Comparison of ENCODE assay signal across 1 cellular context in the genomic region with DNA sequence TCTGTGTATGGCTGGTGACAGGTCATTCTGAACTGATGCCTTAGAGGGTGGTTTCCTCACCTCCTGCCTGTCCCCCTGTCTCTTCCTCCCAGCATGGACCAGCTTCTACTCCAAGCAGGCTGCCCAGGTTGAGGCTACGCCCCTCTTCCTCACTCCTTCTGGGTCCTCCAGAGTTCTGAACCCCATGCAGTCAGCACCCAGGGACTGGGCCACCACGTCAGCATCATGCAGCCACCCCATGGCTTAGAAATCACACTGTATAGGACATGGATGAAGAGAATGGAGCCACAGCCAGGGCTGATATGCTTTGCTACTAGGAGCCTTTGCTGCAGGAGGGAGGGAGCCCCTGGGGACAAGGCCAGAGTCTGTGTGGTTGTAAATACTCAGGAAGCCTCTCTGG.
TF ChIP-seq lines count a peak whose summit lies in the region.

No MANE protein-coding gene starts in this region.

TF ChIP-seq in HEK293, 187 proteins besides CTCF, POLR2A, EP300 and RAD21:
- TF ChIP-seq ZIC2 (tag by site-specific recombination; IDR thresholded peaks at IDR 0.05), result peak; percentile 58
- no peak for TF ChIP-seq ZNF114 (tag by site-specific recombination; IDR thresholded peaks at IDR 0.05)
